Comparison of ENCODE assay signal across 1 cellular context in the genomic region with DNA sequence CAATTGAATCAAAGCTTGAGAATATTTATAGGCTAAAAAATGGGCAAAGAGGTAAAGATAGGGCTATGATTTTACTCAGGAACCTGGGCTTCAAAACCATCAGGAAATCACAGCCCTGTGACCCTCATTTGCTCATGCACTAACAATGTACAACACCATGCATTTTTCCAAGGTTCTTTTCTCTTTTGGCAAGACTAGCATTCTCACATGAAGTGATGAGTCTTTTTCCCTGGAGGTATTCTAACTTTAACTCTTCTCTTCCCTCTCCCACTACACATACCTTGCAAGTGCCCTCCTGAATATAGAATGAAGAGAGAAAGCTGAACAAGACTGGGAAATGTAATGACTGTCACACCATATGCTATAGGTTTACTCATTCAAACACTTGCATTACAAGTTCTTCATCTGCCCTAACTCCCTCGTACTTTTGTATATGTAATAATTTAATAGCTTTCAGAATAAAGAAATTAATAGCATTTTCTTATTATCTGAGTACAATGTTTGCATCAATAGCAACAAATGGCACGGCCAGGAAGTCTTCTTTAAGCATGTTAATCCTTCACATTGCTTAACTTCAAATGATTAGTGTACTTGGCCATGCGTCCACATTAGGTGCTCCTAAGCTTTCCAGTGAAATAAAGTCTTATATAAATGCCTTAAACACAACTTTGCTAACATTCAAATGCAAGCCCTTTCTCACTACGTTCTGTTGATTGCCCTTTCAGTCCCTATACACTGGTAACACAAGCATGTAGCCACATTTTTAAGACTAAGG.
TF ChIP-seq lines count a peak whose summit lies in the region.

No MANE protein-coding gene starts in this region.

TF ChIP-seq in K562, 482 proteins besides CTCF, POLR2A, EP300 and RAD21 (continued from another document and continues in another):
- no peak for TF ChIP-seq E4F1 (CRISPR knock-in tag; IDR thresholded peaks at IDR 0.05; ENCODE audit: borderline replicate concordance)
- 0 out of 2 replicates have a peak, but pooled peaks have one; percentile 22 for TF ChIP-seq ZNF551 (CRISPR knock-in tag; IDR thresholded peaks at IDR 0.05)
- 0 out of 2 replicates have a peak, but pooled peaks have one; percentile 21 for TF ChIP-seq CEBPB (tag; IDR thresholded peaks at IDR 0.05)
- no peak for TF ChIP-seq ZNF707 (CRISPR knock-in tag; conservative IDR thresholded peaks at IDR 0.05)
- no peak for TF ChIP-seq TAL1 (IDR thresholded peaks at IDR 0.05)
- no peak for TF ChIP-seq PCBP1 (IDR thresholded peaks at IDR 0.05; ENCODE audit: low read depth, low read length, poor library complexity, severe bottlenecking)
- TF ChIP-seq ZSCAN29 (IDR thresholded peaks at IDR 0.05), result no peak
- no peak for TF ChIP-seq MAZ (CRISPR knock-in tag; conservative IDR thresholded peaks at IDR 0.05 in 1 of 2, IDR thresholded peaks at IDR 0.05 in 1 of 2)
- peak; percentile 27; the same call in 1 of the 2 replicates for TF ChIP-seq PML (IDR thresholded peaks at IDR 0.05; ENCODE audit: low read length)
- TF ChIP-seq TCFL5 (CRISPR knock-in tag; conservative IDR thresholded peaks at IDR 0.05), result no peak
- 0 out of 2 replicates have a peak, but pooled peaks have one; percentile 17 for TF ChIP-seq MGA (IDR thresholded peaks at IDR 0.05)
- no peak for TF ChIP-seq HMGN3 (IDR thresholded peaks at IDR 0.05; ENCODE audit: borderline replicate concordance, extremely low read depth, insufficient read length, low read depth, low read length)
- no peak for TF ChIP-seq SMARCA4 (IDR thresholded peaks at IDR 0.05)
- no peak for TF ChIP-seq HNRNPL (IDR thresholded peaks at IDR 0.05; ENCODE audit: low read depth, low read length)
- TF ChIP-seq HMBOX1 (IDR thresholded peaks at IDR 0.05), result no peak
- TF ChIP-seq AFF1 (IDR thresholded peaks at IDR 0.05; ENCODE audit: low read depth in 1 of 2, partially characterized antibody in 2 of 2), result peak in 1 of 2 experiments; percentile 15
- 0 out of 2 replicates have a peak, but pooled peaks have one; percentile 33 for TF ChIP-seq ZZZ3 (IDR thresholded peaks at IDR 0.05)
- TF ChIP-seq CEBPG (CRISPR knock-in tag; IDR thresholded peaks at IDR 0.05), result no peak
- TF ChIP-seq CEBPG (tag; conservative IDR thresholded peaks at IDR 0.05 in 1 of 2, IDR thresholded peaks at IDR 0.05 in 1 of 2), result peak in 1 of 2 experiments; percentile 48; a peak in 1 of 4 replicates
- no peak for TF ChIP-seq SAFB (IDR thresholded peaks at IDR 0.05; ENCODE audit: borderline replicate concordance, low read depth, low read length)
- TF ChIP-seq USF2 (CRISPR knock-in tag; IDR thresholded peaks at IDR 0.05), result no peak
- TF ChIP-seq ZNF24 (IDR thresholded peaks at IDR 0.05), result no peak
- no peak for TF ChIP-seq TFE3 (CRISPR knock-in tag; IDR thresholded peaks at IDR 0.05)
- TF ChIP-seq FOXO4 (CRISPR knock-in tag; IDR thresholded peaks at IDR 0.05), result no peak
